In genomic region chr11:34706709-34707461, GRCh38 we compare ENCODE assay signal across 16 cellular contexts.
A peak's percentile ranks its signal among the peaks of the same experiment; 100 is the strongest.
DNase-seq lines count a peak whose midpoint lies in the region; ATAC-seq and TF ChIP-seq lines count a peak whose summit lies in the region.
"Had no signal": no experiment of that assay in that cellular context is flagged by ENCODE, and none has a peak within 500 bp of the region (broad histone marks: within the 10 kb centered on the region; RNA-seq: fewer than 3 reads in every experiment).

No MANE protein-coding gene starts in this region.

- H3K9me3 ChIP-seq in MM.1S (replicated peaks; ENCODE audit: insufficient read depth, low read length) (no peaks in the 10 kb centered on the region; the same call in 1 of the 2 replicates), endodermal cell (ENCODE audit: control insufficient read depth, low read length) (peaks cover 66% of the 10 kb centered on the region), transverse colon (peaks cover 5 to 14% of the 10 kb centered on the region in 2 donors)

- H3F3A ChIP-seq in MM.1S (ENCODE audit: insufficient read depth, low read length) = peaks cover 7% of the 10 kb centered on the region; the same call in 1 of the 2 replicates

- H3K4me3 ChIP-seq in MM.1S (ENCODE audit: low read length) (no peak overlapping the region), endodermal cell (ENCODE audit: low read length) (peak overlapping the region; percentile 15), transverse colon (no peak overlapping the region)
- H3K4me3 ChIP-seq: PC-9, SJSA1 had no signal

- H2AFZ ChIP-seq in MM.1S (ENCODE audit: low read length) = peak overlapping the region; percentile 37
- H2AFZ ChIP-seq: PC-9 had no signal

- H3K9ac ChIP-seq in MM.1S (ENCODE audit: low read length) (no peak overlapping the region), endodermal cell (ENCODE audit: extremely low read depth, low read length, poor library complexity, severe bottlenecking) (no peak overlapping the region)

- DNase-seq in MM.1S (peak; percentile 34), endodermal cell (peak; percentile 34), foreskin keratinocyte (peak; percentile 47 to 76), natural killer cell (no peak), transverse colon (no peak), NCI-H2196 treated with DMSO at 0.1 percent for 48 hours (lab: John Stamatoyannopoulos, UW; ENCODE audit: unreplicated experiment) (no peak)
- DNase-seq in activated naive CD8-positive, alpha-beta T cell treated with anti-CD3 and anti-CD28 coated beads for 36 hours = no peak
- DNase-seq: ACHN, C1 segment of cervical spinal cord, NCI-H1417 treated with DMSO at 0.1 percent for 48 hours, NCI-H1930, NCI-H345, NCI-H524 treated with DMSO at 0.1 percent for 48 hours had no signal

- ATAC-seq in foreskin keratinocyte (peak; percentile 98), natural killer cell (peak in 2 of 3 donors; percentile 20 to 40)

- H3K27ac Mint-ChIP-seq in endodermal cell = no peak overlapping the region
- H3K27ac Mint-ChIP-seq in natural killer cell = peak overlapping the region in 1 of 2 donors; percentile 17
- no peak overlapping the region for H3K27ac Mint-ChIP-seq in activated naive CD8-positive, alpha-beta T cell treated with anti-CD3 and anti-CD28 coated beads for 36 hours
- H3K27ac Mint-ChIP-seq: IgD-negative memory B cell had no signal

- H3K27ac ChIP-seq in MM.1S (ENCODE audit: low read length) (peak overlapping the region; percentile 60), endodermal cell (ENCODE audit: low read depth, low read length) (no peak overlapping the region), foreskin keratinocyte (peak overlapping the region; percentile 10), transverse colon (no peak overlapping the region)
- H3K27ac ChIP-seq: PC-9, SJSA1 had no signal

- H3K27me3 ChIP-seq in MM.1S (replicated peaks; ENCODE audit: insufficient read depth, low read length) (no peaks in the 10 kb centered on the region), endodermal cell (ENCODE audit: control insufficient read depth, insufficient read depth, low read length, poor library complexity, severe bottlenecking) (no peaks in the 10 kb centered on the region), foreskin keratinocyte (no peaks in the 10 kb centered on the region), transverse colon (no peaks in the 10 kb centered on the region)
- H3K27me3 ChIP-seq: SJSA1 had no signal

- TF ChIP-seq CTCF in MM.1S (IDR thresholded peaks at IDR 0.05; ENCODE audit: low read length) (no peak), endodermal cell (conservative IDR thresholded peaks at IDR 0.05) (no peak), foreskin keratinocyte (conservative IDR thresholded peaks at IDR 0.05) (no peak), natural killer cell (IDR thresholded peaks at IDR 0.05) (no peak), transverse colon (IDR thresholded peaks at IDR 0.05) (no peak)

- no peaks in the 10 kb centered on the region for H4K20me1 ChIP-seq in MM.1S (ENCODE audit: insufficient read depth, low read length)

- H3K4me3 Mint-ChIP-seq in endodermal cell = no peak overlapping the region
- H3K4me3 Mint-ChIP-seq in natural killer cell = no peak overlapping the region
- no peak overlapping the region for H3K4me3 Mint-ChIP-seq in activated naive CD8-positive, alpha-beta T cell treated with anti-CD3 and anti-CD28 coated beads for 36 hours
- H3K4me3 Mint-ChIP-seq: IgD-negative memory B cell had no signal

- H3K27me3 Mint-ChIP-seq in endodermal cell (ENCODE audit: insufficient read depth) (no peaks in the 10 kb centered on the region), natural killer cell (ENCODE audit: low read depth in 2 of 2) (peaks cover 13 to 40% of the 10 kb centered on the region in 2 donors)
- H3K27me3 Mint-ChIP-seq in activated naive CD8-positive, alpha-beta T cell treated with anti-CD3 and anti-CD28 coated beads for 36 hours = no peaks in the 10 kb centered on the region

- WGBS in endodermal cell (ENCODE audit: insufficient coverage in 1 of 2, insufficient read length in 1 of 2), 2 experiments = 68 to 81% methylated on average over 2 of the region's 2 CpGs
- 64 to 83% methylated on average over 1 to 2 of the region's 2 CpGs for WGBS in transverse colon (ENCODE audit: low coverage in 1 of 2), 2 donors

- no peaks in the 10 kb centered on the region for H3K79me2 ChIP-seq in MM.1S (ENCODE audit: low read length)

- H3K9me2 ChIP-seq in MM.1S (replicated peaks; ENCODE audit: insufficient read depth, low read length) = no peaks in the 10 kb centered on the region

- H3K4me1 ChIP-seq in MM.1S (ENCODE audit: low read length) (peaks cover 13% of the 10 kb centered on the region), endodermal cell (ENCODE audit: control insufficient read depth, insufficient read depth, low read length) (no peaks in the 10 kb centered on the region), foreskin keratinocyte (no peaks in the 10 kb centered on the region), transverse colon (no peaks in the 10 kb centered on the region)
- H3K4me1 ChIP-seq: SJSA1 had no signal

- H3K4me2 ChIP-seq in MM.1S (ENCODE audit: low read depth, low read length) = no peak overlapping the region
- H3K4me2 ChIP-seq: PC-9 had no signal

- intact Hi-C loops in natural killer cell (cut with micrococcal nuclease) = no loop called here
- intact Hi-C loops in transverse colon (cut with DNase I; ENCODE audit: low total_unique reads) = no loop called here

- in situ Hi-C loops in transverse colon (cut with MboI; ENCODE audit: low pct_ligation_motif_present in 1 of 4, low pct_unique_long_range_greater_than_20kb in 1 of 4, low sequenced_read_pairs in 3 of 4) = no loop called here

- no peak for TF ChIP-seq POLR2A in transverse colon (IDR thresholded peaks at IDR 0.05)

- H3K36me3 Mint-ChIP-seq in endodermal cell (ENCODE audit: low read depth) (peaks cover 77% of the 10 kb centered on the region), natural killer cell (peaks cover 6% of the 10 kb centered on the region)
- peaks cover 2% of the 10 kb centered on the region for H3K36me3 Mint-ChIP-seq in activated naive CD8-positive, alpha-beta T cell treated with anti-CD3 and anti-CD28 coated beads for 36 hours

- no peaks in the 10 kb centered on the region for H3K4me1 Mint-ChIP-seq in endodermal cell
- H3K4me1 Mint-ChIP-seq in natural killer cell = peaks cover 8 to 10% of the 10 kb centered on the region in 2 donors
- H3K4me1 Mint-ChIP-seq in activated naive CD8-positive, alpha-beta T cell treated with anti-CD3 and anti-CD28 coated beads for 36 hours = no peaks in the 10 kb centered on the region
- H3K4me1 Mint-ChIP-seq: IgD-negative memory B cell had no signal

- no peak for TF ChIP-seq EP300 in transverse colon (IDR thresholded peaks at IDR 0.05; ENCODE audit: low read depth)

- peaks cover 61% of the 10 kb centered on the region for H3K9me3 Mint-ChIP-seq in endodermal cell
- peaks cover 0 to 4% of the 10 kb centered on the region in 2 donors for H3K9me3 Mint-ChIP-seq in natural killer cell
- H3K9me3 Mint-ChIP-seq in activated naive CD8-positive, alpha-beta T cell treated with anti-CD3 and anti-CD28 coated beads for 36 hours = peaks cover 8% of the 10 kb centered on the region

- H3K36me3 ChIP-seq in MM.1S (replicated peaks; ENCODE audit: insufficient read depth, low read length) (no peaks in the 10 kb centered on the region), endodermal cell (ENCODE audit: control insufficient read depth, insufficient read depth, low read length) (peaks cover 39% of the 10 kb centered on the region), transverse colon (no peaks in the 10 kb centered on the region)
- H3K36me3 ChIP-seq: SJSA1 had no signal

Comparison
In these comparisons a context has a peak if more than half of its experiments do, and no peak if none do; other contexts are left out.
1. DNase-seq: peak in MM.1S (single experiment), endodermal cell (single experiment) and foreskin keratinocyte (2 of 2); none in natural killer cell (single experiment), transverse colon (single experiment), NCI-H2196 treated with DMSO at 0.1 percent for 48 hours (single experiment) and activated naive CD8-positive, alpha-beta T cell treated with anti-CD3 and anti-CD28 coated beads for 36 hours (single experiment).
2. H3K27ac ChIP-seq: peak in MM.1S (single experiment) and foreskin keratinocyte (single experiment); none in endodermal cell (single experiment) and transverse colon (0 of 4).